Comparison of ENCODE assay signal across 8 cellular contexts in the genomic region with DNA sequence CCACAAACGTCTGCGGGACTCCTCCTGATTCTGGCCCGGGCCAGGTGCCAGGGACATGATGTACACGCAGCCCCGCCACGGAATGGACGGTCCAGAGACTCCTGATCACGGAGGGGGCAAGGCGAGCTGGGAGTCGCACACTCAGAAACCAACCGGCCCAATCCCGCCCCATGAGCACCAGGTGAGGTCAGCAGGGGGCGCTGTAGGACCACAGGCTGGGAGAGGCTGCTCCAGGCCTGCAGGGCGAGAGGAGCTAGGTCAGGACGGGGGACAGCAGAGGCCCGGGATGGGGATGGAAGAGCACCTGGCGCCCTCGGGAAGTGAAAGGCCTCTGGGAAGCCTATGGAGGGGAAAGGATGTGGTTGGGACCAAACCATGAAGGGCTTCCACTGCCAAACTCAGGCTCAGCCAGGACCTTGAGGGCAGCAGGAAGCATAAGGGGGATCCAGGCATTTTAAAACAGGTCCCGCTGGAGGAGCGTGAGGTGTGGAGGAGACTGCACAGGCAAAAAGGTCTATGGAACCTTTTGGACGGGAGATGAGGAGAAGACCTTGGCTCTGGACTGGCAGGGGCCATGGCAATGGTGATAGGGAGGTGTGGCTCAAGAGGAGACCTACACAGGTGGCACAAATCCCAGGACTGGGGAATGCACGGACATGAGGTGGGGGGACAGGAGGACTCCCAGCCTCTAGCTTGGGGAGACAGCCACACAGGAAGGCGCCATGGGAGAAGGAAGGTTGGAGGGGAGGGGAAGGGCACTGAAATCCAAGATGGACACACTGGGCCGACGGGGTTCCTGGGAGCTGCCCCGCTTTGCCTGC.
DNase-seq lines count a peak whose midpoint lies in the region; ATAC-seq lines count a peak whose summit lies in the region.

No MANE protein-coding gene starts in this region.

- ATAC-seq in GM18502 (IDR thresholded peaks at IDR 0.05; ENCODE audit: poor library complexity, unreplicated experiment), result peak; percentile 83
- ATAC-seq in HG03066 (IDR thresholded peaks at IDR 0.05; ENCODE audit: low read depth, unreplicated experiment), result peak; percentile 74

- DNase-seq in A172 (ENCODE audit: low spot score) (peak; percentile 52), NCI-H460 (ENCODE audit: extremely low read depth, low read depth) (peak; percentile 71), dermis microvascular lymphatic vessel endothelial cell (ENCODE audit: low read depth in 2 of 2) (peak; percentile 31 to 61), lung microvascular endothelial cell (ENCODE audit: low read depth in 2 of 2) (peak; percentile 67 to 81)
- peak; percentile 75 for DNase-seq in activated CD4-positive, alpha-beta T cell treated with anti-CD3 and anti-CD28 coated beads, Interleukin-2, amount 50 U/mL, for 1 hour
- peak; percentile 65 for DNase-seq in stimulated activated CD8-positive, alpha-beta memory T cell treated with anti-CD3 and anti-CD28 coated beads, Interleukin-15, amount 100 ng/mL, for 24 hours (ENCODE audit: low read depth)

Comparison
In these comparisons a context has a peak if more than half of its experiments do, and no peak if none do; other contexts are left out.
1. Peak in every context shown above with its lines: DNase-seq and ATAC-seq.